In genomic region chr1:181485276-181486097, GRCh38 we compare ENCODE assay signal across 8 cellular contexts. TPM values are rescaled to one million over a fixed set of nuclear protein-coding genes. Genes with fewer than 3 reads are reported as not detected.
DNase-seq lines count a peak whose midpoint lies in the region; ATAC-seq and TF ChIP-seq lines count a peak whose summit lies in the region.

No MANE protein-coding gene starts in this region.

- DNase-seq in GM12864 (ENCODE audit: low read depth) (peak; percentile 43), NCI-H1417 treated with DMSO at 0.1 percent for 48 hours (lab: John Stamatoyannopoulos, UW) (peak; percentile 69), spleen (peak; percentile 85), cortex of kidney (lab: John Stamatoyannopoulos, UW) (no peak), NOMO-1 treated with DMSO at 0.1 percent for 48 hours (lab: John Stamatoyannopoulos, UW; ENCODE audit: unreplicated experiment) (no peak), NCI-H128 (lab: John Stamatoyannopoulos, UW; ENCODE audit: unreplicated experiment) (no peak)

- intact Hi-C loops in spleen (cut with DNase I; ENCODE audit: low total_unique reads), result loop anchor here (10.0 kb wide), 1 partner anchor 589 kb away; no protein-coding TSS in a partner anchor

- H3K4me3 ChIP-seq in GM12864 (ENCODE audit: low read depth, low read length) (peak overlapping the region; percentile 42), spleen (peak overlapping the region in 1 of 8 donors; percentile 36)

- H3K4me1 ChIP-seq in spleen, result peaks cover 0 to 43% (median 19%) of the 10 kb centered on the region in 6 donors

- H3K9me3 ChIP-seq in spleen, result no peaks in the 10 kb centered on the region

- H3K27ac ChIP-seq in spleen, result no peak overlapping the region

- ATAC-seq in GM21515 (IDR thresholded peaks at IDR 0.05; ENCODE audit: unreplicated experiment) (peak; percentile 52), esophagus mucosa (peak; percentile 42)

- no peak for TF ChIP-seq CTCF in GM12864 (IDR thresholded peaks at IDR 0.05; ENCODE audit: low read depth, low read length, missing control alignments)
- no peak for TF ChIP-seq CTCF in spleen (IDR thresholded peaks at IDR 0.05 in 8 of 11, conservative IDR thresholded peaks at IDR 0.05 in 3 of 11)

- H3K27me3 ChIP-seq in spleen (replicated peaks in 1 of 7), result peaks cover 0 to 100% (median 50%) of the 10 kb centered on the region in 7 donors

- TF ChIP-seq POLR2A in spleen (IDR thresholded peaks at IDR 0.05), result no peak

- 5 to 8% (median 6%) methylated on average over 43 to 44 of the region's 44 CpGs for WGBS in spleen, 5 donors

- no peaks in the 10 kb centered on the region for H3K36me3 ChIP-seq in spleen

RNA-seq across cellular contexts. Expression of gene CACNA1E, which starts 2.2 kb away (rescaled TPM):
- total RNA-seq in esophagus mucosa, result 0.04 TPM
- 1 to 10 TPM in 5 of 7 donors, under 1 TPM in 2; 0.70 to 6.1 (median 2.0) TPM for total RNA-seq in spleen
- under 1 TPM; 0.02 to 0.09 (median 0.06) TPM for polyA plus RNA-seq in spleen

Comparison
In these comparisons a context has a peak if more than half of its experiments do, and no peak if none do; other contexts are left out.
1. DNase-seq: peak in GM12864 (single experiment), NCI-H1417 treated with DMSO at 0.1 percent for 48 hours (single experiment) and spleen (single experiment); none in cortex of kidney (single experiment), NOMO-1 treated with DMSO at 0.1 percent for 48 hours (single experiment) and NCI-H128 (single experiment).